1 cellular context compared by ENCODE assay signal in the genomic region with DNA sequence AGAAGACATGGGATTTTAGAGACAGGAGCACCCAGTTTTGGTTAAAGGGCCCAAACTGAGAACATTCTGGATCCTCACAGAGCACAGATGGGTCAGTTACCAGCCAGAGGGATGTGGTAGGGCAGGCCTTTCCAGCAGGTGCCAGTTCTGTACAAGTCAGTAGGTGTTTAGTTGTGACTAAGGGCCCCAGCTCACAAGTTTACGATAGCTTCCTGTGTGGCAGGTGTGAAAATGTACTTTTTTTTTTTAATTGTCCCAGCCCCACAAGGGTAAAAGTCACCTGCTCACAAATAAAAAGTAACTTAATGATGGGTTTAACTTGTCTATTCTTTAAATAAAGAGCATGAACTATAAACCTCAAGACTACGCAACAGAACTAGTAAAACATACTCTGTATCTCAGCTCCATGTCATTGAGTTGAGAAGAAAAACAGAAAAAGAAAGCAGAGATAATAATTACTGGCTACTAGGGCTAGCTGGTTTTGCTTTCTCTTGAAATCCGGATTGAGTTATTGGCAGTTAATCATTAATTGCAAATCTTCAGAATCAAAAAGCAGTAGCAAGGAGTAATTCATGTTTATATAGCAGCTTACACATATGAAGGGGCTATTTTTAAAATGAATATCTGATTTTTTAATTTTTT.
A peak's percentile ranks its signal among the peaks of the same experiment; 100 is the strongest.
TF ChIP-seq lines count a peak whose summit lies in the region.

No MANE protein-coding gene starts in this region.

TF ChIP-seq in GM12878, 131 proteins besides CTCF, POLR2A, EP300 and RAD21:
- TF ChIP-seq MYB (IDR thresholded peaks at IDR 0.05; ENCODE audit: borderline replicate concordance, low read depth, low read length) (no peak), BHLHE40 (IDR thresholded peaks at IDR 0.05; ENCODE audit: borderline replicate concordance in 1 of 2, low read depth in 2 of 2, low read length in 1 of 2) (peak in 1 of 2 experiments; percentile 49; a peak in 1 of 4 replicates), ZNF384 (IDR thresholded peaks at IDR 0.05; ENCODE audit: borderline replicate concordance, low read depth, low read length) (peak; percentile 53), DPF2 (IDR thresholded peaks at IDR 0.05) (peak; percentile 43; the same call in 1 of the 2 replicates), MTA2 (IDR thresholded peaks at IDR 0.05; ENCODE audit: low read depth) (peak; percentile 65; the same call in 1 of the 2 replicates), RAD51 (IDR thresholded peaks at IDR 0.05) (peak; percentile 22; the same call in 1 of the 2 replicates)
- TF ChIP-seq, protein P1, sequence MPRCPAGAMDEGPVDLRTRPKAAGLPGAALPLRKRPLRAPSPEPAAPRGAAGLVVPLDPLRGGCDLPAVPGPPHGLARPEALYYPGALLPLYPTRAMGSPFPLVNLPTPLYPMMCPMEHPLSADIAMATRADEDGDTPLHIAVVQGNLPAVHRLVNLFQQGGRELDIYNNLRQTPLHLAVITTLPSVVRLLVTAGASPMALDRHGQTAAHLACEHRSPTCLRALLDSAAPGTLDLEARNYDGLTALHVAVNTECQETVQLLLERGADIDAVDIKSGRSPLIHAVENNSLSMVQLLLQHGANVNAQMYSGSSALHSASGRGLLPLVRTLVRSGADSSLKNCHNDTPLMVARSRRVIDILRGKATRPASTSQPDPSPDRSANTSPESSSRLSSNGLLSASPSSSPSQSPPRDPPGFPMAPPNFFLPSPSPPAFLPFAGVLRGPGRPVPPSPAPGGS (IDR thresholded peaks at IDR 0.05; ENCODE audit: borderline replicate concordance, insufficient read depth, low read depth, low read length, poor library complexity, severe bottlenecking), result no peak
